In genomic region chr7:155412416-155413253, GRCh38 we compare ENCODE assay signal across 7 cellular contexts. TPM values are rescaled to one million over a fixed set of nuclear protein-coding genes. Genes with fewer than 3 reads are reported as not detected.
DNase-seq lines count a peak whose midpoint lies in the region; ATAC-seq, FAIRE-seq and TF ChIP-seq lines count a peak whose summit lies in the region.

No MANE protein-coding gene starts in this region.

- H3K36me3 ChIP-seq in GM06990 (ENCODE audit: control insufficient read depth, insufficient read depth, low read length) (no peaks in the 10 kb centered on the region), mammary epithelial cell (ENCODE audit: insufficient read depth, low read length) (no peaks in the 10 kb centered on the region)

- H3K4me3 Mint-ChIP-seq in stimulated activated naive CD8-positive, alpha-beta T cell treated with anti-CD3 and anti-CD28 coated beads, Interleukin-15, amount 100 ng/mL, for 72 hours = no peak overlapping the region

- H3K4me3 ChIP-seq in GM06990 (replicated peaks; ENCODE audit: low read depth, low read length) (no peak overlapping the region), mammary epithelial cell (replicated peaks in 1 of 3; ENCODE audit: insufficient read depth in 1 of 3, low read depth in 2 of 3, low read length in 3 of 3) (no peak overlapping the region)

- H3K27me3 ChIP-seq in GM06990 (replicated peaks; ENCODE audit: control insufficient read depth, insufficient read depth, low read length) (no peaks in the 10 kb centered on the region; the same call in 1 of the 2 replicates), mammary epithelial cell (ENCODE audit: insufficient read depth, low read length) (peaks cover 10% of the 10 kb centered on the region)

- H3K27ac Mint-ChIP-seq in stimulated activated naive CD8-positive, alpha-beta T cell treated with anti-CD3 and anti-CD28 coated beads, Interleukin-15, amount 100 ng/mL, for 72 hours = no peak overlapping the region

- in situ Hi-C loops in mammary epithelial cell (cut with MboI; ENCODE audit: low sequenced_read_pairs in 2 of 2) = no loop called here

- WGBS in mammary epithelial cell (ENCODE audit: low coverage, missing lambda C conversion rate) = 41% methylated on average over 19 of the region's 25 CpGs

- FAIRE-seq in HTR-8/SVneo (lab: Jason Lieb, UNC) = no peak

- no peaks in the 10 kb centered on the region for H4K20me1 ChIP-seq in mammary epithelial cell (ENCODE audit: insufficient read depth, low read length)

- intact Hi-C loops in mammary epithelial cell (cut with micrococcal nuclease) = loop anchor here (2.0 kb wide), 2 partner anchors 326 to 356 kb away; no protein-coding TSS in a partner anchor

- H3K4me1 ChIP-seq in mammary epithelial cell (ENCODE audit: insufficient read depth, low read length) = no peaks in the 10 kb centered on the region

- H3K27ac ChIP-seq in mammary epithelial cell (ENCODE audit: insufficient read depth, low read depth, low read length) = no peak overlapping the region

- no peak overlapping the region for H3K9ac ChIP-seq in mammary epithelial cell (ENCODE audit: insufficient read depth, low read length)

- no peaks in the 10 kb centered on the region for H3K9me3 ChIP-seq in mammary epithelial cell (replicated peaks; ENCODE audit: insufficient read depth, low read length)

- dilution Hi-C loops in mammary epithelial cell (cut with HindIII; ENCODE audit: low sequenced_read_pairs) = no loop called here

- peak; percentile 89 for ATAC-seq in GM21390 (IDR thresholded peaks at IDR 0.05; ENCODE audit: unreplicated experiment)
- peak; percentile 64 for ATAC-seq in stimulated activated naive CD8-positive, alpha-beta T cell treated with anti-CD3 and anti-CD28 coated beads, Interleukin-15, amount 100 ng/mL, for 72 hours

- peaks cover 23% of the 10 kb centered on the region for H3K4me1 Mint-ChIP-seq in stimulated activated naive CD8-positive, alpha-beta T cell treated with anti-CD3 and anti-CD28 coated beads, Interleukin-15, amount 100 ng/mL, for 72 hours

- BruUV-seq in mammary epithelial cell (replicated peaks; lab: Mats Ljungman, UMichigan) = no TSS peak

- CTCF ChIA-PET in mammary epithelial cell (lab: Charles Lee; ENCODE audit: low non-redundant PET) = no interaction called here

- H3K27me3 Mint-ChIP-seq in stimulated activated naive CD8-positive, alpha-beta T cell treated with anti-CD3 and anti-CD28 coated beads, Interleukin-15, amount 100 ng/mL, for 72 hours = peaks cover 57% of the 10 kb centered on the region

- H3K4me2 ChIP-seq in mammary epithelial cell (ENCODE audit: insufficient read depth, low read depth, low read length) = no peak overlapping the region

- DNase-seq in GM06990 (ENCODE audit: extremely low read depth, insufficient read length) (peak; percentile 38), HTR-8/SVneo (ENCODE audit: insufficient read length, low spot score) (peak; percentile 56), SW 1271 (lab: John Stamatoyannopoulos, UW) (peak; percentile 12 to 29), mammary epithelial cell (peak; percentile 19), medulla oblongata (ENCODE audit: extremely low spot score) (peak; percentile 68)
- DNase-seq in stimulated activated naive CD8-positive, alpha-beta T cell treated with anti-CD3 and anti-CD28 coated beads, Interleukin-15, amount 100 ng/mL, for 72 hours = peak; percentile 55 to 62

- H2AFZ ChIP-seq in mammary epithelial cell (ENCODE audit: low read depth, low read length) = no peak overlapping the region

- TF ChIP-seq CTCF in GM06990 (IDR thresholded peaks at IDR 0.05; ENCODE audit: insufficient read depth, low read length, poor library complexity, severe bottlenecking) (peak; percentile 85), mammary epithelial cell (conservative IDR thresholded peaks at IDR 0.05 in 1 of 2, IDR thresholded peaks at IDR 0.05 in 1 of 2; ENCODE audit: extremely low read depth in 1 of 2, insufficient read depth in 1 of 2, low read depth in 1 of 2, low read length in 2 of 2) (peak; percentile 46 to 62)

- no peaks in the 10 kb centered on the region for H3K9me3 Mint-ChIP-seq in stimulated activated naive CD8-positive, alpha-beta T cell treated with anti-CD3 and anti-CD28 coated beads, Interleukin-15, amount 100 ng/mL, for 72 hours

- no peaks in the 10 kb centered on the region for H3K79me2 ChIP-seq in mammary epithelial cell (ENCODE audit: insufficient read depth, low read length)

RNA-seq across cellular contexts. Expression of gene EN2, which starts 45.3 kb away (rescaled TPM):
- under 1 TPM; 0.17 to 0.26 TPM for total RNA-seq in mammary epithelial cell
- not detected for polyA plus RNA-seq in mammary epithelial cell
- polyA minus RNA-seq in mammary epithelial cell = not detected
